Comparison of ENCODE assay signal across 12 cellular contexts in the genomic region with DNA sequence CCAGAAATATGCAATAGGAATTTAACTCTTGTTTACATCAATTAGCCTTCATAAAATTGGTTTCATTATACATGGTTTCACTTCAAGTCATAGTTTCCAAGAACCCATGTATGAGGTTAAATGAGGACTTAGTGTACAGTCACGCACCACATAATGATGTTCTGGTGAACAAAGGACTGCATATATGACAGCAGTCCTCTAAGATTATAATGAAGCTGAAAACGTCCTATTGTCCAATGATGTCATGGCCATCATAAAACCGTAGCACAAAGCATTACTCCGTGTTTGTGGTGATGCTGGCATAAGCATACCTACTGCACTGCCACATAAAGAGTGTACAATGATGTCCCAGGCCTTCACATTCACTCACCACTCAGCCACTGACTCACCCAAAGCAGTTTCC. TPM values are rescaled to one million over a fixed set of nuclear protein-coding genes. Genes with fewer than 3 reads are reported as not detected.
A peak's percentile ranks its signal among the peaks of the same experiment; 100 is the strongest.
DNase-seq lines count a peak whose midpoint lies in the region; ATAC-seq and TF ChIP-seq lines count a peak whose summit lies in the region.
"Had no signal": no experiment of that assay in that cellular context is flagged by ENCODE, and none has a peak within 500 bp of the region (broad histone marks: within the 10 kb centered on the region; RNA-seq: fewer than 3 reads in every experiment).

No MANE protein-coding gene starts in this region.

- peaks cover 63% of the 10 kb centered on the region for H4K20me1 ChIP-seq in smooth muscle cell (ENCODE audit: low read depth)

- H3K4me1 Mint-ChIP-seq in glutamatergic neuron (ENCODE audit: low read depth, unreplicated experiment), result peaks cover 8% of the 10 kb centered on the region

- no peaks in the 10 kb centered on the region for H3F3A ChIP-seq in smooth muscle cell (ENCODE audit: low read depth)

- ATAC-seq in GM19023 (IDR thresholded peaks at IDR 0.05; ENCODE audit: unreplicated experiment) (peak; percentile 84), HG02610 (IDR thresholded peaks at IDR 0.05; ENCODE audit: unreplicated experiment) (peak; percentile 94), HG03439 (IDR thresholded peaks at IDR 0.05; ENCODE audit: unreplicated experiment) (peak; percentile 95), sciatic nerve (no peak)
- ATAC-seq: foreskin keratinocyte had no signal

- peak; percentile 45 for DNase-seq in GM10248 (ENCODE audit: extremely low spot score)
- no peak for DNase-seq in smooth muscle cell (lab: John Stamatoyannopoulos, UW; ENCODE audit: unreplicated experiment)
- DNase-seq in glutamatergic neuron, result no peak
- no peak for DNase-seq in NCI-H187 (lab: John Stamatoyannopoulos, UW)
- no peak for DNase-seq in sciatic nerve (ENCODE audit: low spot score)
- DNase-seq: foreskin keratinocyte, retina, SHP77 had no signal

- no peak overlapping the region for H3K4me3 Mint-ChIP-seq in glutamatergic neuron (ENCODE audit: unreplicated experiment)

- no peak overlapping the region for H2AFZ ChIP-seq in smooth muscle cell (ENCODE audit: low read depth)

- H3K27ac ChIP-seq in smooth muscle cell (ENCODE audit: low read depth), result no peak overlapping the region
- H3K27ac ChIP-seq: foreskin keratinocyte had no signal

- CTCF ChIA-PET in GM10248 (lab: Yijun Ruan, JAX), result interaction anchor here (1.0 to 1.3 kb wide), 3 partner anchors 7 to 46 kb away, joined by 3 to 6 read pairs (median 3); no protein-coding TSS in a partner anchor

- no peak overlapping the region for H3K4me3 ChIP-seq in smooth muscle cell
- H3K4me3 ChIP-seq: lung had no signal

- no peaks in the 10 kb centered on the region for H3K4me1 ChIP-seq in smooth muscle cell (ENCODE audit: low read depth)
- H3K4me1 ChIP-seq: foreskin keratinocyte had no signal

- no peaks in the 10 kb centered on the region for H3K9me3 ChIP-seq in smooth muscle cell (replicated peaks; ENCODE audit: low read depth)

- H3K9ac ChIP-seq in smooth muscle cell (ENCODE audit: low read depth), result no peak overlapping the region

- peaks cover 3% of the 10 kb centered on the region for H3K9me3 Mint-ChIP-seq in glutamatergic neuron (ENCODE audit: unreplicated experiment)

- H3K4me2 ChIP-seq in smooth muscle cell, result no peak overlapping the region

- no peaks in the 10 kb centered on the region for H3K36me3 ChIP-seq in smooth muscle cell (ENCODE audit: low read depth)

- H3K79me2 ChIP-seq in smooth muscle cell (ENCODE audit: low read depth), result peaks cover 40% of the 10 kb centered on the region

- intact Hi-C loops in sciatic nerve (cut with DNase I), result no loop called here

- peaks cover 8% of the 10 kb centered on the region for H3K36me3 Mint-ChIP-seq in glutamatergic neuron (ENCODE audit: unreplicated experiment)

- POLR2A ChIA-PET in GM10248 (lab: Yijun Ruan, JAX), result interaction anchor here (1.2 kb wide), 1 partner anchor 30 kb away, joined by 7 read pairs; no protein-coding TSS in a partner anchor

- no peak overlapping the region for H3K27ac Mint-ChIP-seq in glutamatergic neuron (ENCODE audit: unreplicated experiment)

- H3K27me3 ChIP-seq in smooth muscle cell (ENCODE audit: low read depth), result no peaks in the 10 kb centered on the region

- no peak for TF ChIP-seq CTCF in GM10248 (IDR thresholded peaks at IDR 0.05; ENCODE audit: control extremely low read depth, extremely low read depth, low read depth, missing control alignments)
- no peak for TF ChIP-seq CTCF in smooth muscle cell (IDR thresholded peaks at IDR 0.05; ENCODE audit: borderline replicate concordance, insufficient read depth, poor library complexity, severe bottlenecking)
- no peak for TF ChIP-seq CTCF in glutamatergic neuron (IDR thresholded peaks at IDR 0.05; ENCODE audit: partially characterized antibody, unreplicated experiment)

- peaks cover 8% of the 10 kb centered on the region for H3K27me3 Mint-ChIP-seq in glutamatergic neuron (ENCODE audit: unreplicated experiment)

- 95% methylated on average over 4 of the region's 4 CpGs for WGBS in smooth muscle cell (ENCODE audit: low lambda C conversion rate)

RNA-seq across cellular contexts. Expression of a gene that starts 31.1 kb away (rescaled TPM):
- total RNA-seq in smooth muscle cell, result 10.4 and 13.8 TPM in 2 replicates
- polyA plus RNA-seq in smooth muscle cell, result 37.4 and 50.7 TPM in 2 replicates
- 3.0 TPM for total RNA-seq in glutamatergic neuron (ENCODE audit: unreplicated experiment)
- 12.3 TPM for total RNA-seq in sciatic nerve
